In genomic region chr21:34029724-34030528, GRCh38 we compare ENCODE assay signal across 8 cellular contexts. TPM values are rescaled to one million over a fixed set of nuclear protein-coding genes. Genes with fewer than 3 reads are reported as not detected.
DNase-seq lines count a peak whose midpoint lies in the region; ATAC-seq, FAIRE-seq and TF ChIP-seq lines count a peak whose summit lies in the region.

No MANE protein-coding gene starts in this region.

- H3K36me3 Mint-ChIP-seq in activated T-helper 1 cell treated with anti-CD3 and anti-CD28 coated beads, Interleukin-12 subunit alpha, Interleukin-12 subunit beta, Interleukin-2, Interleukin-4 antibody, amounts not matched to agents 30 ng/mL and 10 ng/mL and 1 ng/mL, durations not matched to agents 14 hours and 24 hours and 36 hours (ENCODE audit: low read depth) = peaks cover 3% of the 10 kb centered on the region

- H3K4me3 Mint-ChIP-seq in activated T-helper 1 cell treated with anti-CD3 and anti-CD28 coated beads, Interleukin-12 subunit alpha, Interleukin-12 subunit beta, Interleukin-2, Interleukin-4 antibody, amounts not matched to agents 30 ng/mL and 10 ng/mL and 1 ng/mL, durations not matched to agents 14 hours and 24 hours and 36 hours = peak overlapping the region; percentile 51

- no peak for TF ChIP-seq CTCF in gastroesophageal sphincter (IDR thresholded peaks at IDR 0.05)
- TF ChIP-seq CTCF in pancreas (IDR thresholded peaks at IDR 0.05) = no peak
- TF ChIP-seq CTCF in spleen (IDR thresholded peaks at IDR 0.05 in 8 of 11, conservative IDR thresholded peaks at IDR 0.05 in 3 of 11) = no peak

- H3K9ac ChIP-seq in NT2/D1 (ENCODE audit: insufficient read length, low read depth) = no peak overlapping the region

- intact Hi-C loops in activated T-helper 1 cell treated with anti-CD3 and anti-CD28 coated beads, Interleukin-12 subunit alpha, Interleukin-12 subunit beta, Interleukin-2, Interleukin-4 antibody, amounts not matched to agents 30 ng/mL and 10 ng/mL and 1 ng/mL, durations not matched to agents 14 hours and 24 hours and 36 hours (cut with micrococcal nuclease) = loop anchor here (2.0 to 5.0 kb wide), 2 partner anchors 15 to 113 kb away; partner anchors contain the start of gene ATP5PO
- intact Hi-C loops in pancreas (cut with DNase I) (no loop called here), spleen (cut with DNase I; ENCODE audit: low total_unique reads) (no loop called here)

- 30 to 49% methylated on average over 7 to 11 of the region's 14 CpGs for WGBS in gastroesophageal sphincter (ENCODE audit: low coverage in 1 of 2), 2 donors
- WGBS in pancreas, 2 donors = 50 to 60% methylated on average over 14 of the region's 14 CpGs
- 49 to 71% (median 52%) methylated on average over 14 of the region's 14 CpGs for WGBS in spleen, 5 donors

- H3K27me3 Mint-ChIP-seq in activated T-helper 1 cell treated with anti-CD3 and anti-CD28 coated beads, Interleukin-12 subunit alpha, Interleukin-12 subunit beta, Interleukin-2, Interleukin-4 antibody, amounts not matched to agents 30 ng/mL and 10 ng/mL and 1 ng/mL, durations not matched to agents 14 hours and 24 hours and 36 hours (ENCODE audit: insufficient read depth) = no peaks in the 10 kb centered on the region

- H3K27ac ChIP-seq in gastroesophageal sphincter (no peak overlapping the region), pancreas (no peak overlapping the region), spleen (no peak overlapping the region)

- H3K27me3 ChIP-seq in NT2/D1 (ENCODE audit: insufficient read depth, insufficient read length) (no peaks in the 10 kb centered on the region), gastroesophageal sphincter (no peaks in the 10 kb centered on the region), pancreas (no peaks in the 10 kb centered on the region), spleen (replicated peaks in 1 of 7) (no peaks in the 10 kb centered on the region)

- H3K4me3 ChIP-seq in NT2/D1 (ENCODE audit: insufficient read length, low read depth) (no peak overlapping the region), gastroesophageal sphincter (no peak overlapping the region), pancreas (no peak overlapping the region), spleen (peak overlapping the region in 1 of 8 donors; percentile 24)

- peak overlapping the region; percentile 96 for H3K27ac Mint-ChIP-seq in activated T-helper 1 cell treated with anti-CD3 and anti-CD28 coated beads, Interleukin-12 subunit alpha, Interleukin-12 subunit beta, Interleukin-2, Interleukin-4 antibody, amounts not matched to agents 30 ng/mL and 10 ng/mL and 1 ng/mL, durations not matched to agents 14 hours and 24 hours and 36 hours

- H3K4me1 ChIP-seq in NT2/D1 (ENCODE audit: insufficient read depth, insufficient read length) (no peaks in the 10 kb centered on the region), gastroesophageal sphincter (no peaks in the 10 kb centered on the region), pancreas (no peaks in the 10 kb centered on the region), spleen (peaks cover 0 to 8% (median 0%) of the 10 kb centered on the region in 6 donors)

- H3K36me3 ChIP-seq in NT2/D1 (ENCODE audit: insufficient read depth, insufficient read length, low read length) = no peaks in the 10 kb centered on the region
- H3K36me3 ChIP-seq in gastroesophageal sphincter = no peaks in the 10 kb centered on the region
- no peaks in the 10 kb centered on the region for H3K36me3 ChIP-seq in pancreas
- H3K36me3 ChIP-seq in spleen = no peaks in the 10 kb centered on the region

- TF ChIP-seq POLR2A in gastroesophageal sphincter (IDR thresholded peaks at IDR 0.05) (no peak), spleen (IDR thresholded peaks at IDR 0.05) (no peak)

- peaks cover 30% of the 10 kb centered on the region for H3K4me1 Mint-ChIP-seq in activated T-helper 1 cell treated with anti-CD3 and anti-CD28 coated beads, Interleukin-12 subunit alpha, Interleukin-12 subunit beta, Interleukin-2, Interleukin-4 antibody, amounts not matched to agents 30 ng/mL and 10 ng/mL and 1 ng/mL, durations not matched to agents 14 hours and 24 hours and 36 hours (ENCODE audit: low read depth)

- ATAC-seq in GM18511 (IDR thresholded peaks at IDR 0.05; ENCODE audit: unreplicated experiment) (peak; percentile 83), HG02759 (IDR thresholded peaks at IDR 0.05; ENCODE audit: unreplicated experiment) (peak; percentile 87), gastroesophageal sphincter (peak; percentile 77), pancreas (peak; percentile 71 to 91 (median 76))

- DNase-seq in NT2/D1 (ENCODE audit: low read depth, low spot score) (peak; percentile 68), pancreas (peak in 3 of 6 donors; percentile 9 to 46 (median 31)), spleen (no peak), NCI-H187 treated with DMSO at 0.1 percent for 48 hours (lab: John Stamatoyannopoulos, UW) (no peak)
- DNase-seq in activated T-helper 1 cell treated with anti-CD3 and anti-CD28 coated beads, Interleukin-12 subunit alpha, Interleukin-12 subunit beta, Interleukin-2, Interleukin-4 antibody, amounts not matched to agents 30 ng/mL and 10 ng/mL and 1 ng/mL, durations not matched to agents 14 hours and 24 hours and 36 hours (ENCODE audit: low spot score) = peak; percentile 42

- H3K9me3 Mint-ChIP-seq in activated T-helper 1 cell treated with anti-CD3 and anti-CD28 coated beads, Interleukin-12 subunit alpha, Interleukin-12 subunit beta, Interleukin-2, Interleukin-4 antibody, amounts not matched to agents 30 ng/mL and 10 ng/mL and 1 ng/mL, durations not matched to agents 14 hours and 24 hours and 36 hours = peaks cover 9% of the 10 kb centered on the region

- TF ChIP-seq EP300 in gastroesophageal sphincter (IDR thresholded peaks at IDR 0.05) = no peak

- FAIRE-seq in pancreas (lab: Jason Lieb, UNC) = no peak

- H3K9me3 ChIP-seq in NT2/D1 (ENCODE audit: insufficient read depth, low read length) = no peaks in the 10 kb centered on the region
- H3K9me3 ChIP-seq in gastroesophageal sphincter = no peaks in the 10 kb centered on the region
- no peaks in the 10 kb centered on the region for H3K9me3 ChIP-seq in pancreas
- H3K9me3 ChIP-seq in spleen = no peaks in the 10 kb centered on the region

RNA-seq across cellular contexts. Expression of gene MRPS6, which starts 43.5 kb away (rescaled TPM):
- total RNA-seq in activated T-helper 1 cell treated with anti-CD3 and anti-CD28 coated beads, Interleukin-12 subunit alpha, Interleukin-12 subunit beta, Interleukin-2, Interleukin-4 antibody, amounts not matched to agents 30 ng/mL and 10 ng/mL and 1 ng/mL, durations not matched to agents 14 hours and 24 hours and 36 hours = 137 and 139 TPM in 2 replicates
- total RNA-seq in gastroesophageal sphincter (10 to 100 TPM; 33.1 to 63.7 (median 39.3) TPM), pancreas (10 to 100 TPM in 5 of 6 donors, 1 to 10 TPM in 1; 9.9 to 14.5 (median 12.3) TPM), spleen (10 to 100 TPM; 18.7 to 38.9 (median 30.4) TPM)
- polyA plus RNA-seq in pancreas (10 to 100 TPM; 16.9 to 18.5 TPM), spleen (10 to 100 TPM; 45.6 to 74.9 (median 46.0) TPM)

RNA-seq across cellular contexts. Expression of gene SLC5A3, which starts 43.5 kb away (rescaled TPM):
- total RNA-seq in activated T-helper 1 cell treated with anti-CD3 and anti-CD28 coated beads, Interleukin-12 subunit alpha, Interleukin-12 subunit beta, Interleukin-2, Interleukin-4 antibody, amounts not matched to agents 30 ng/mL and 10 ng/mL and 1 ng/mL, durations not matched to agents 14 hours and 24 hours and 36 hours = 45.4 and 48.0 TPM in 2 replicates
- total RNA-seq in gastroesophageal sphincter = 10 to 100 TPM; 11.5 to 29.6 (median 24.4) TPM
- 1 to 10 TPM; 2.2 to 5.9 (median 3.0) TPM for total RNA-seq in pancreas
- 1 to 10 TPM in 1 of 2 donors, under 1 TPM in 1; 0.49 to 1.0 TPM for polyA plus RNA-seq in pancreas
- 10 to 100 TPM in 6 of 7 donors, 1 to 10 TPM in 1; 8.8 to 22.3 (median 12.2) TPM for total RNA-seq in spleen
- 1 to 10 TPM; 1.1 to 2.7 (median 1.2) TPM for polyA plus RNA-seq in spleen

Comparison
In these comparisons a context has a peak if more than half of its experiments do, and no peak if none do; other contexts are left out.
1. DNase-seq: peak in NT2/D1 (single experiment) and activated T-helper 1 cell treated with anti-CD3 and anti-CD28 coated beads, Interleukin-12 subunit alpha, Interleukin-12 subunit beta, Interleukin-2, Interleukin-4 antibody, amounts not matched to agents 30 ng/mL and 10 ng/mL and 1 ng/mL, durations not matched to agents 14 hours and 24 hours and 36 hours (single experiment); none in spleen (single experiment) and NCI-H187 treated with DMSO at 0.1 percent for 48 hours (single experiment).
2. Peak in every context shown above with its lines, with median percentiles within 50 percentile points of each other: ATAC-seq.